In the genomic region with DNA sequence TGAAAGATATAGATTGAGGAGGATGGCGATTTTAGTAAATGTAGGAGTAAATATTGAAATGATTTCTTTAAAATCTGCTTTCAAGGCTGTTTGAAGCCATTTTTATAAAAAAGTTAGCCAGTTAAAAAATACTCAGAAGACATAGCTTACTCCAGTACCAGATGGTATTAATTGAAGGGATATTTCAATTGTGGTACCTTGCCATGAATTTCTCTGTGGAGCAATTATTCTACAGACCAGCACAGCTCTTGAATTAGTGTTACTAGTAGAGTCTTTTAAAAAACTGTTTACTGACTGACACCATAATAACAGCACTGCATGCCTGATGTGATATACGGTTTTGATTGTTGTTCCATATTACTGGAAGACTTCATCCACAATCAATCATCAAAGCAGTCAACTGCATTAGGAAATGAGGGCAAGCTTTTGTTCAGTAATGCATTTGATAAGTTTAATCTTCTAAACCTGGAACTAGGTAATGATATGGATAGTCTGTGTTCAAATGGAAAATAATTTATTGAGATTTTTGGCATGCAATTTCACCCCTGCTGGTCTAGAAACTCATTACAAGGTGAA, we compare ENCODE assay signal across 31 cellular contexts.
"Had no signal": no experiment of that assay in that cellular context is flagged by ENCODE, and none has a peak within 500 bp of the region (broad histone marks: within the 10 kb centered on the region; RNA-seq: fewer than 3 reads in every experiment).

No MANE protein-coding gene starts in this region.

- H3K36me3 Mint-ChIP-seq: activated CD8-positive, alpha-beta memory T cell treated with anti-CD3 and anti-CD28 coated beads, Interleukin-2, amount 10 ng/mL, durations not matched to agents 7 days and 5 days; activated naive CD8-positive, alpha-beta T cell; naive thymus-derived CD8-positive, alpha-beta T cell; stimulated activated naive B cell treated with anti-CD40 and anti-IgM and Interleukin-4, amounts not matched to agents 10 μg/mL and 1 μg/mL and 100 μg/mL, for 72 hours had no signal

- H3K27ac Mint-ChIP-seq: activated B cell treated with CpG ODN at 0.5 μM for 24 hours; activated CD8-positive, alpha-beta memory T cell treated with anti-CD3 and anti-CD28 coated beads, Interleukin-2, amount 10 ng/mL, durations not matched to agents 7 days and 5 days; activated CD8-positive, alpha-beta T cell treated with anti-CD3 and anti-CD28 coated beads, Interleukin-2, amount 10 ng/mL, durations not matched to agents 7 days and 5 days; activated naive CD8-positive, alpha-beta T cell; stimulated activated naive B cell treated with anti-CD40 and anti-IgM and Interleukin-4, amounts not matched to agents 10 μg/mL and 1 μg/mL and 100 μg/mL, for 72 hours had no signal

- H3K9me3 ChIP-seq: adrenal gland, body of pancreas, colonic mucosa, left lung, lower lobe of right lung, prostate gland, sigmoid colon, stomach, thyroid gland, upper lobe of left lung had no signal

- H3K4me1 Mint-ChIP-seq: activated B cell treated with CpG ODN at 0.5 μM for 24 hours; activated CD8-positive, alpha-beta memory T cell treated with anti-CD3 and anti-CD28 coated beads, Interleukin-2, amount 10 ng/mL, durations not matched to agents 7 days and 5 days; naive thymus-derived CD8-positive, alpha-beta T cell; stimulated activated naive B cell treated with anti-CD40 and anti-IgM and Interleukin-4, amounts not matched to agents 10 μg/mL and 1 μg/mL and 100 μg/mL, for 72 hours had no signal

- H3K4me3 Mint-ChIP-seq: activated B cell treated with CpG ODN at 0.5 μM for 24 hours; activated CD8-positive, alpha-beta memory T cell treated with anti-CD3 and anti-CD28 coated beads, Interleukin-2, amount 10 ng/mL, durations not matched to agents 7 days and 5 days; activated CD8-positive, alpha-beta T cell treated with anti-CD3 and anti-CD28 coated beads, Interleukin-2, amount 10 ng/mL, durations not matched to agents 7 days and 5 days; activated naive CD8-positive, alpha-beta T cell; naive thymus-derived CD8-positive, alpha-beta T cell; stimulated activated naive B cell treated with anti-CD40 and anti-IgM and Interleukin-4, amounts not matched to agents 10 μg/mL and 1 μg/mL and 100 μg/mL, for 72 hours had no signal

- H3K27me3 Mint-ChIP-seq: activated CD8-positive, alpha-beta memory T cell treated with anti-CD3 and anti-CD28 coated beads, Interleukin-2, amount 10 ng/mL, durations not matched to agents 7 days and 5 days had no signal

- DNase-seq: activated B cell treated with CpG ODN at 0.5 μM for 24 hours; activated CD8-positive, alpha-beta memory T cell treated with anti-CD3 and anti-CD28 coated beads, Interleukin-2, amount 10 ng/mL, durations not matched to agents 7 days and 5 days; activated CD8-positive, alpha-beta T cell treated with anti-CD3 and anti-CD28 coated beads, Interleukin-2, amount 10 ng/mL, durations not matched to agents 7 days and 5 days; activated naive CD4-positive, alpha-beta T cell treated with Interleukin-2 at 50 U/mL for 16 hours; activated T-cell treated with anti-CD3 and anti-CD28 coated beads, Interleukin-2, amount 50 U/mL, for 48 hours; adrenal gland; aorta; body of pancreas; cerebellar nuclear complex; colonic mucosa; effector CD8-positive, alpha-beta T cell; erythroblast; left lung; lower lobe of right lung; mesenchymal stem cell; naive thymus-derived CD8-positive, alpha-beta T cell; retina; sigmoid colon; small intestine; stimulated activated CD4-positive, alpha-beta T cell treated with anti-CD3 and anti-CD28 coated beads, Interleukin-1b, Interleukin-23, amount 100 ng/mL, for 48 hours; stimulated activated CD4-positive, alpha-beta T cell treated with anti-CD3 and anti-CD28 coated beads, Interleukin-4, amount 100 ng/mL, for 4 hours; stimulated activated CD8-positive, alpha-beta memory T cell treated with anti-CD3 and anti-CD28 coated beads, Interleukin-4, amount 100 ng/mL, for 48 hours; stimulated activated naive B cell treated with anti-CD40 and anti-IgM and Interleukin-4, amounts not matched to agents 10 μg/mL and 1 μg/mL and 100 μg/mL, for 72 hours; stomach; SW 1271; T-helper 2 cell; thyroid gland; upper lobe of left lung had no signal

- H3K36me3 ChIP-seq: adrenal gland, cardiac muscle cell, colonic mucosa, left lung, lower lobe of right lung, prostate gland, sigmoid colon, stomach, thyroid gland, upper lobe of left lung had no signal

- H3K27ac ChIP-seq: adrenal gland, body of pancreas, cardiac muscle cell, colonic mucosa, left lung, lower lobe of right lung, prostate gland, sigmoid colon, stomach, thyroid gland, upper lobe of left lung had no signal

- H3K4me1 ChIP-seq: adrenal gland, body of pancreas, colonic mucosa, left lung, lower lobe of right lung, prostate gland, sigmoid colon, stomach, thyroid gland, upper lobe of left lung had no signal

- H3K27me3 ChIP-seq: adrenal gland, body of pancreas, cardiac muscle cell, colonic mucosa, left lung, sigmoid colon, stomach, thyroid gland, upper lobe of left lung had no signal

- H3K9me3 Mint-ChIP-seq: activated B cell treated with CpG ODN at 0.5 μM for 24 hours; stimulated activated naive B cell treated with anti-CD40 and anti-IgM and Interleukin-4, amounts not matched to agents 10 μg/mL and 1 μg/mL and 100 μg/mL, for 72 hours had no signal

- H3K4me3 ChIP-seq: adrenal gland, body of pancreas, cardiac muscle cell, colonic mucosa, left lung, lower lobe of right lung, prostate gland, sigmoid colon, stomach, thyroid gland, upper lobe of left lung had no signal
